Comparison of ENCODE assay signal across 40 cellular contexts in genomic region chrX:38315186-38315585, GRCh38. TPM values are rescaled to one million over a fixed set of nuclear protein-coding genes. Genes with fewer than 3 reads are reported as not detected.
"Had no signal": no experiment of that assay in that cellular context is flagged by ENCODE, and none has a peak within 500 bp of the region (broad histone marks: within the 10 kb centered on the region; RNA-seq: fewer than 3 reads in every experiment).

No MANE protein-coding gene starts in this region.

- DNase-seq: Karpas-422, Kasumi-1, MG63, MM.1S, NCI-H1048, NCI-H1092, NCI-H1092 treated with DMSO at 0.1 percent for 48 hours, NCI-H1105, NCI-H1105 treated with DMSO at 0.1 percent for 48 hours, NCI-H1417, NCI-H1417 treated with DMSO at 0.1 percent for 48 hours, NCI-H1436, NCI-H1436 treated with DMSO at 0.1 percent for 48 hours, NCI-H146, NCI-H1694, NCI-H1694 treated with DMSO at 0.1 percent for 48 hours, NCI-H187, NCI-H187 treated with DMSO at 0.1 percent for 48 hours, NCI-H1930, NCI-H2029, NCI-H2029 treated with DMSO at 0.1 percent for 48 hours, NCI-H2081, NCI-H2081 treated with DMSO at 0.1 percent for 48 hours, NCI-H2107, NCI-H2171, NCI-H2171 treated with DMSO at 0.1 percent for 48 hours, NCI-H2227 treated with DMSO at 0.1 percent for 48 hours, NCI-H226, NCI-H345, NCI-H446, NCI-H446 treated with DMSO at 0.1 percent for 48 hours, NCI-H510A, NCI-H510A treated with DMSO at 0.1 percent for 48 hours, NCI-H524, NCI-H524 treated with DMSO at 0.1 percent for 48 hours, NCI-H526 had no signal

- H3K27me3 ChIP-seq: MG63 had no signal

- H3K4me3 ChIP-seq: MG63 had no signal

- H3K9me3 ChIP-seq: MG63 had no signal

- H3K36me3 ChIP-seq: MG63 had no signal

RNA-seq across cellular contexts. Expression of gene OTC, which starts 37.2 kb away (rescaled TPM):
- total RNA-seq: LHCN-M2, M059J, MCF 10A, NCI-H460 had no signal
